24 cellular contexts compared by ENCODE assay signal in genomic region chrX:41591906-41592305, GRCh38.
"Had no signal": no experiment of that assay in that cellular context is flagged by ENCODE, and none has a peak within 500 bp of the region (broad histone marks: within the 10 kb centered on the region; RNA-seq: fewer than 3 reads in every experiment).

No MANE protein-coding gene starts in this region.

- H3K4me1 ChIP-seq: neural progenitor cell, parathyroid adenoma, psoas muscle, right lobe of liver, sigmoid colon, transverse colon, upper lobe of right lung, uterus had no signal

- H3K36me3 ChIP-seq: neural progenitor cell, ovary, right lobe of liver, sigmoid colon, stomach, thoracic aorta, tibial artery, transverse colon, upper lobe of right lung, uterus had no signal

- H3K4me3 ChIP-seq: neural progenitor cell, ovary, psoas muscle, right lobe of liver, sigmoid colon, stomach, thoracic aorta, tibial artery, transverse colon, upper lobe of right lung, uterus had no signal

- H3K27ac ChIP-seq: neural progenitor cell, ovary, parathyroid adenoma, psoas muscle, right lobe of liver, sigmoid colon, stomach, thoracic aorta, tibial artery, transverse colon, upper lobe of right lung, uterus had no signal

- H3K9ac ChIP-seq: neural progenitor cell, parathyroid adenoma had no signal

- DNase-seq: natural killer cell; occipital lobe; ovary; posterior cingulate gyrus; psoas muscle; right cardiac atrium; right lobe of liver; sigmoid colon; small intestine; stimulated activated CD4-positive, alpha-beta T cell treated with anti-CD3 and anti-CD28 coated beads, Interleukin-15, amount 100 ng/mL, for 24 hours; stimulated activated CD4-positive, alpha-beta T cell treated with anti-CD3 and anti-CD28 coated beads, Interleukin-2, amount 100 ng/mL, for 24 hours; stimulated activated CD4-positive, alpha-beta T cell treated with anti-CD3 and anti-CD28 coated beads, Interleukin-2, amount 100 ng/mL, for 48 hours; stimulated activated CD4-positive, alpha-beta T cell treated with anti-CD3 and anti-CD28 coated beads, Interleukin-4, amount 100 ng/mL, for 24 hours; stimulated activated naive B cell treated with anti-CD40 and anti-IgM and Interleukin-4, amounts not matched to agents 10 μg/mL and 1 μg/mL and 100 μg/mL, for 72 hours; stimulated activated naive CD4-positive, alpha-beta T cell treated with Interleukin-2 at 50 U/mL for 16 hours; stomach; tibial artery; transverse colon; upper lobe of right lung; uterus had no signal

- ATAC-seq: natural killer cell; psoas muscle; right cardiac atrium; right lobe of liver; stimulated activated effector memory CD8-positive, alpha-beta T cell treated with anti-CD3 and anti-CD28 coated beads, Interleukin-12 subunit alpha, Interleukin-12 subunit beta, amount 100 ng/mL, for 72 hours; stimulated activated naive B cell treated with anti-CD40 and anti-IgM and Interleukin-4, amounts not matched to agents 10 μg/mL and 1 μg/mL and 100 μg/mL, for 72 hours; upper lobe of right lung had no signal

- H3K27me3 ChIP-seq: neural progenitor cell, ovary, right lobe of liver, sigmoid colon, stomach, tibial artery, transverse colon, upper lobe of right lung, uterus had no signal

- FAIRE-seq: small intestine had no signal

- H3K9me3 ChIP-seq: ovary, psoas muscle, right lobe of liver, sigmoid colon, stomach, thoracic aorta, tibial artery, transverse colon, upper lobe of right lung, uterus had no signal
